Comparison of ENCODE assay signal across 18 cellular contexts in genomic region chr13:71922191-71922590, GRCh38. TPM values are rescaled to one million over a fixed set of nuclear protein-coding genes. Genes with fewer than 3 reads are reported as not detected.
DNase-seq lines count a peak whose midpoint lies in the region; ATAC-seq, FAIRE-seq and TF ChIP-seq lines count a peak whose summit lies in the region.
"Had no signal": no experiment of that assay in that cellular context is flagged by ENCODE, and none has a peak within 500 bp of the region (broad histone marks: within the 10 kb centered on the region; RNA-seq: fewer than 3 reads in every experiment).

No MANE protein-coding gene starts in this region.

- no peak overlapping the region for H2BK120ac ChIP-seq in mesenchymal stem cell (ENCODE audit: low read depth, low read length)

- H3K27ac Mint-ChIP-seq in activated T-helper 17 cell treated with anti-CD3 and anti-CD28 coated beads, Interleukin-2, amount 50 U/mL, for 72 hours = no peak overlapping the region
- H3K27ac Mint-ChIP-seq: CD4-positive, alpha-beta memory T cell; HFFc6 had no signal

- FAIRE-seq in kidney (lab: Jason Lieb, UNC) = no peak
- FAIRE-seq: A549 had no signal

- DNase-seq in NCI-H446 treated with DMSO at 0.1 percent for 48 hours (lab: John Stamatoyannopoulos, UW) (peak; percentile 0), NCI-H446 (lab: John Stamatoyannopoulos, UW) (no peak), NCI-H69 (lab: John Stamatoyannopoulos, UW) (peak; percentile 24), dermis blood vessel endothelial cell (peak; percentile 0), mesenchymal stem cell (peak; percentile 54), HPDE6-E6E7 (ENCODE audit: extremely low spot score) (no peak), kidney (no peak)
- DNase-seq: AML-193; CD4-positive, alpha-beta memory T cell; GOT3; HFFc6; MM.1S; NCI-H187 treated with DMSO at 0.1 percent for 48 hours; Peyer's patch; Right ventricle myocardium superior had no signal

- no peak overlapping the region for H3K4me2 ChIP-seq in mesenchymal stem cell (ENCODE audit: low read length, poor library complexity, severe bottlenecking)
- H3K4me2 ChIP-seq: A549 had no signal

- H3K9ac ChIP-seq in mesenchymal stem cell (ENCODE audit: low read length) = no peak overlapping the region
- no peak overlapping the region for H3K9ac ChIP-seq in kidney (ENCODE audit: low read length in 2 of 2)

- no peaks in the 10 kb centered on the region for H3K4me1 Mint-ChIP-seq in activated T-helper 17 cell treated with anti-CD3 and anti-CD28 coated beads, Interleukin-2, amount 50 U/mL, for 72 hours
- H3K4me1 Mint-ChIP-seq: CD4-positive, alpha-beta memory T cell had no signal

- ATAC-seq in activated T-helper 17 cell treated with anti-CD3 and anti-CD28 coated beads, Interleukin-2, amount 50 U/mL, for 72 hours (replicated peaks) = no peak
- ATAC-seq: A549 had no signal

- H3K4ac ChIP-seq in mesenchymal stem cell (ENCODE audit: low read depth in 1 of 2, low read length in 2 of 2) = no peak overlapping the region

- 83% methylated on average over 1 of the region's 1 CpG for WGBS in mesenchymal stem cell

- H3K9me3 Mint-ChIP-seq in activated T-helper 17 cell treated with anti-CD3 and anti-CD28 coated beads, Interleukin-2, amount 50 U/mL, for 72 hours = peaks cover 4% of the 10 kb centered on the region

- H4K91ac ChIP-seq in mesenchymal stem cell (ENCODE audit: low read length) = no peak overlapping the region

- H2BK5ac ChIP-seq in mesenchymal stem cell (ENCODE audit: low read depth, low read length, poor library complexity, severe bottlenecking) = no peak overlapping the region

- H3K23ac ChIP-seq in mesenchymal stem cell (ENCODE audit: low read length in 2 of 2) = no peak overlapping the region

- H3K18ac ChIP-seq in mesenchymal stem cell (ENCODE audit: low read depth in 1 of 2, low read length in 2 of 2) = no peak overlapping the region

- no peak overlapping the region for H4K8ac ChIP-seq in mesenchymal stem cell (ENCODE audit: low read length)

- TF ChIP-seq CTCF in kidney (IDR thresholded peaks at IDR 0.05; ENCODE audit: borderline replicate concordance, extremely low read depth, insufficient read depth) = no peak

- no peak overlapping the region for H2BK12ac ChIP-seq in mesenchymal stem cell (ENCODE audit: low read length in 2 of 2)

- H3K36me3 Mint-ChIP-seq in activated T-helper 17 cell treated with anti-CD3 and anti-CD28 coated beads, Interleukin-2, amount 50 U/mL, for 72 hours (ENCODE audit: low read depth) = no peaks in the 10 kb centered on the region
- H3K36me3 Mint-ChIP-seq: CD4-positive, alpha-beta memory T cell had no signal

- H3K36me3 ChIP-seq in mesenchymal stem cell (ENCODE audit: control insufficient read depth in 1 of 2, insufficient read depth in 2 of 2, low read depth in 1 of 2, low read length in 2 of 2) = no peaks in the 10 kb centered on the region
- no peaks in the 10 kb centered on the region for H3K36me3 ChIP-seq in kidney (ENCODE audit: control insufficient read depth in 1 of 2, insufficient read depth in 2 of 2, low read length in 2 of 2)
- H3K36me3 ChIP-seq: Peyer's patch had no signal

- H3K9me3 ChIP-seq in mesenchymal stem cell (ENCODE audit: control insufficient read depth, low read length) (no peaks in the 10 kb centered on the region), kidney (ENCODE audit: control insufficient read depth in 1 of 2, low read length in 2 of 2) (no peaks in the 10 kb centered on the region)
- H3K9me3 ChIP-seq: A549, Peyer's patch had no signal

- H3K4me1 ChIP-seq in mesenchymal stem cell (ENCODE audit: control insufficient read depth, insufficient read depth, low read depth, low read length) (no peaks in the 10 kb centered on the region), kidney (ENCODE audit: control insufficient read depth in 1 of 2, insufficient read depth in 1 of 2, low read depth in 1 of 2, low read length in 2 of 2) (no peaks in the 10 kb centered on the region)
- H3K4me1 ChIP-seq: A549, Peyer's patch had no signal

- no peaks in the 10 kb centered on the region for H3K27me3 Mint-ChIP-seq in activated T-helper 17 cell treated with anti-CD3 and anti-CD28 coated beads, Interleukin-2, amount 50 U/mL, for 72 hours
- H3K27me3 Mint-ChIP-seq: CD4-positive, alpha-beta memory T cell had no signal

- intact Hi-C loops in kidney (cut with DNase I) = no loop called here

- H3K27ac ChIP-seq in mesenchymal stem cell (ENCODE audit: low read length, poor library complexity, severe bottlenecking) (no peak overlapping the region), kidney (ENCODE audit: low read depth in 2 of 2, low read length in 2 of 2) (no peak overlapping the region)
- H3K27ac ChIP-seq: A549, Peyer's patch had no signal

- H3K14ac ChIP-seq in mesenchymal stem cell (ENCODE audit: low read length in 2 of 2) = no peak overlapping the region

- no peak overlapping the region for H2AK5ac ChIP-seq in mesenchymal stem cell (ENCODE audit: low read length, severe bottlenecking)

- no peak overlapping the region for H2AFZ ChIP-seq in mesenchymal stem cell (ENCODE audit: low read depth, low read length)

- H3K79me1 ChIP-seq in mesenchymal stem cell (replicated peaks; ENCODE audit: low read length, poor library complexity, severe bottlenecking) = no peaks in the 10 kb centered on the region

- H2BK15ac ChIP-seq in mesenchymal stem cell (ENCODE audit: low read depth, poor library complexity, severe bottlenecking) = no peak overlapping the region

- H3K4me3 ChIP-seq in mesenchymal stem cell (ENCODE audit: insufficient read depth in 1 of 2, low read depth in 1 of 2, low read length in 2 of 2) (no peak overlapping the region), kidney (ENCODE audit: low read length in 2 of 2) (no peak overlapping the region)
- H3K4me3 ChIP-seq: A549, Peyer's patch had no signal

- no peak overlapping the region for H3K4me3 Mint-ChIP-seq in activated T-helper 17 cell treated with anti-CD3 and anti-CD28 coated beads, Interleukin-2, amount 50 U/mL, for 72 hours
- H3K4me3 Mint-ChIP-seq: CD4-positive, alpha-beta memory T cell; HFFc6 had no signal

- H3K27me3 ChIP-seq in mesenchymal stem cell (ENCODE audit: control insufficient read depth in 1 of 2, insufficient read depth in 1 of 2, low read length in 2 of 2) = no peaks in the 10 kb centered on the region
- H3K27me3 ChIP-seq: Peyer's patch had no signal

RNA-seq across cellular contexts. Expression of gene DACH1, which starts 55.2 kb away (rescaled TPM):
- total RNA-seq in dermis blood vessel endothelial cell (2.9 and 5.1 TPM in 2 replicates), kidney (10.4 TPM)
- polyA plus RNA-seq in mesenchymal stem cell (2013, experiment 1 of 2) = 17.5 TPM
- polyA plus RNA-seq in mesenchymal stem cell (2013, experiment 2 of 2) = 16.9 TPM
- 5.3 TPM for polyA plus RNA-seq in kidney (ENCODE audit: insufficient read depth, low read depth, low replicate concordance)
- total RNA-seq in activated T-helper 17 cell treated with anti-CD3 and anti-CD28 coated beads, Interleukin-2, amount 50 U/mL, for 72 hours = not detected
- total RNA-seq: CD4-positive, alpha-beta memory T cell; Daoy; HFFc6 had no signal
- polyA plus RNA-seq: A549; CD4-positive, alpha-beta memory T cell had no signal

Comparison
In these comparisons a context has a peak if more than half of its experiments do, and no peak if none do; other contexts are left out.
1. DNase-seq: peak in NCI-H446 treated with DMSO at 0.1 percent for 48 hours (single experiment), NCI-H69 (single experiment), dermis blood vessel endothelial cell (single experiment) and mesenchymal stem cell (single experiment); none in NCI-H446 (0 of 2), HPDE6-E6E7 (single experiment) and kidney (single experiment).